Comparison of ENCODE assay signal across 12 cellular contexts in genomic region chr4:27011401-27011800, GRCh38.
"Had no signal": no experiment of that assay in that cellular context is flagged by ENCODE, and none has a peak within 500 bp of the region (broad histone marks: within the 10 kb centered on the region; RNA-seq: fewer than 3 reads in every experiment).

No MANE protein-coding gene starts in this region.

- H3K27ac Mint-ChIP-seq: activated naive CD4-positive, alpha-beta T cell treated with anti-CD3 and anti-CD28 coated beads for 36 hours; activated T-helper 1 cell treated with anti-CD3 and anti-CD28 coated beads, Interleukin-12 subunit alpha, Interleukin-12 subunit beta, Interleukin-2, Interleukin-4 antibody, amounts not matched to agents 30 ng/mL and 10 ng/mL and 1 ng/mL, durations not matched to agents 14 hours and 24 hours and 36 hours; nephron; stimulated activated naive B cell treated with anti-CD40 and anti-IgM and Interleukin-4, amounts not matched to agents 10 μg/mL and 1 μg/mL and 100 μg/mL, for 72 hours had no signal

- H3K4me3 Mint-ChIP-seq: activated naive CD4-positive, alpha-beta T cell treated with anti-CD3 and anti-CD28 coated beads for 36 hours; activated T-helper 1 cell treated with anti-CD3 and anti-CD28 coated beads, Interleukin-12 subunit alpha, Interleukin-12 subunit beta, Interleukin-2, Interleukin-4 antibody, amounts not matched to agents 30 ng/mL and 10 ng/mL and 1 ng/mL, durations not matched to agents 14 hours and 24 hours and 36 hours; nephron; stimulated activated naive B cell treated with anti-CD40 and anti-IgM and Interleukin-4, amounts not matched to agents 10 μg/mL and 1 μg/mL and 100 μg/mL, for 72 hours had no signal

- H3K27me3 Mint-ChIP-seq: stimulated activated naive B cell treated with anti-CD40 and anti-IgM and Interleukin-4, amounts not matched to agents 10 μg/mL and 1 μg/mL and 100 μg/mL, for 72 hours had no signal

- H3K27ac ChIP-seq: cardiac muscle cell, right lobe of liver, spleen had no signal

- H3K9me3 ChIP-seq: prostate gland, right lobe of liver had no signal

- H3K4me3 ChIP-seq: cardiac muscle cell, prostate gland, right lobe of liver, spleen had no signal

- H3K27me3 ChIP-seq: cardiac muscle cell, right lobe of liver, spleen had no signal

- H3K36me3 ChIP-seq: prostate gland, right lobe of liver had no signal

- H3K9me3 Mint-ChIP-seq: activated T-helper 1 cell treated with anti-CD3 and anti-CD28 coated beads, Interleukin-12 subunit alpha, Interleukin-12 subunit beta, Interleukin-2, Interleukin-4 antibody, amounts not matched to agents 30 ng/mL and 10 ng/mL and 1 ng/mL, durations not matched to agents 14 hours and 24 hours and 36 hours; nephron had no signal

- ATAC-seq: right lobe of liver; stimulated activated naive B cell treated with anti-CD40 and anti-IgM and Interleukin-4, amounts not matched to agents 10 μg/mL and 1 μg/mL and 100 μg/mL, for 72 hours had no signal

- DNase-seq: activated CD4-positive, alpha-beta T cell treated with anti-CD3 and anti-CD28 coated beads for 4 hours; activated naive CD4-positive, alpha-beta T cell treated with anti-CD3 and anti-CD28 coated beads for 36 hours; occipital lobe; right lobe of liver; spleen; stimulated activated CD4-positive, alpha-beta T cell treated with anti-CD3 and anti-CD28 coated beads, Interleukin-1b, Interleukin-23, amount 100 ng/mL, for 48 hours; stimulated activated naive B cell treated with anti-CD40 and anti-IgM and Interleukin-4, amounts not matched to agents 10 μg/mL and 1 μg/mL and 100 μg/mL, for 72 hours; T1000 had no signal
